ENCODE assay signal across 1 cellular context in genomic region chr9:117487555-117488175, GRCh38.
A peak's percentile ranks its signal among the peaks of the same experiment; 100 is the strongest.
TF ChIP-seq lines count a peak whose summit lies in the region.

No MANE protein-coding gene starts in this region.

TF ChIP-seq in GM12878, 131 proteins besides CTCF, POLR2A, EP300 and RAD21 (continued from another document):
- TF ChIP-seq ZNF687 (IDR thresholded peaks at IDR 0.05) (no peak), ZZZ3 (IDR thresholded peaks at IDR 0.05; ENCODE audit: control insufficient read depth, insufficient read length, low read depth) (no peak), NR2C1 (IDR thresholded peaks at IDR 0.05) (no peak), SMARCA5 (IDR thresholded peaks at IDR 0.05) (peak; percentile 47; the same call in 1 of the 2 replicates), HDGF (IDR thresholded peaks at IDR 0.05) (no peak), ZBTB11 (CRISPR knock-in tag; IDR thresholded peaks at IDR 0.05) (no peak), USF1 (IDR thresholded peaks at IDR 0.05; ENCODE audit: borderline replicate concordance, extremely low read length, insufficient read depth, low read depth, low read length) (no peak), DPF2 (IDR thresholded peaks at IDR 0.05) (no peak), ASH2L (IDR thresholded peaks at IDR 0.05; ENCODE audit: borderline replicate concordance, low read depth) (no peak), BHLHE40 (IDR thresholded peaks at IDR 0.05; ENCODE audit: borderline replicate concordance in 1 of 2, low read depth in 2 of 2, low read length in 1 of 2) (0 out of 4 replicates have a peak, but pooled peaks of 1 of the 2 experiments have one; percentile 19), YY1 (IDR thresholded peaks at IDR 0.05; ENCODE audit: low read depth, low read length) (peak; percentile 50; the same call in 1 of the 2 replicates), MYC (IDR thresholded peaks at IDR 0.05; ENCODE audit: insufficient read depth, insufficient read length, insufficient replicate concordance, low read length, severe bottlenecking) (no peak), IKZF1 (conservative IDR thresholded peaks at IDR 0.05) (no peak), PAX5 (IDR thresholded peaks at IDR 0.05; ENCODE audit: borderline replicate concordance, low read depth, low read length) (no peak), ZNF217 (IDR thresholded peaks at IDR 0.05) (no peak), SMAD5 (IDR thresholded peaks at IDR 0.05; ENCODE audit: low read depth) (no peak), TCF12 (IDR thresholded peaks at IDR 0.05; ENCODE audit: low read depth, low read length) (no peak), SREBF1 (IDR thresholded peaks at IDR 0.05; ENCODE audit: low read length) (no peak), ZSCAN29 (IDR thresholded peaks at IDR 0.05) (0 out of 2 replicates have a peak, but pooled peaks have one; percentile 62), TAF1 (IDR thresholded peaks at IDR 0.05; ENCODE audit: borderline replicate concordance, low read depth, low read length) (no peak), LARP7 (IDR thresholded peaks at IDR 0.05) (peak; percentile 42; the same call in 1 of the 2 replicates), CREM (IDR thresholded peaks at IDR 0.05; ENCODE audit: low read depth) (peak; percentile 58), NKRF (conservative IDR thresholded peaks at IDR 0.05) (no peak), WRNIP1 (IDR thresholded peaks at IDR 0.05; ENCODE audit: borderline replicate concordance, low read depth, low read length) (no peak), ZBTB40 (IDR thresholded peaks at IDR 0.05; ENCODE audit: borderline replicate concordance) (no peak), TBL1XR1 (IDR thresholded peaks at IDR 0.05; ENCODE audit: low read depth, low read length) (no peak), SREBF2 (IDR thresholded peaks at IDR 0.05; ENCODE audit: low read length) (no peak)
TF ChIP-seq in GM12878: peak in this region for 8.
